Comparison of ENCODE assay signal across 1 cellular context in the genomic region with DNA sequence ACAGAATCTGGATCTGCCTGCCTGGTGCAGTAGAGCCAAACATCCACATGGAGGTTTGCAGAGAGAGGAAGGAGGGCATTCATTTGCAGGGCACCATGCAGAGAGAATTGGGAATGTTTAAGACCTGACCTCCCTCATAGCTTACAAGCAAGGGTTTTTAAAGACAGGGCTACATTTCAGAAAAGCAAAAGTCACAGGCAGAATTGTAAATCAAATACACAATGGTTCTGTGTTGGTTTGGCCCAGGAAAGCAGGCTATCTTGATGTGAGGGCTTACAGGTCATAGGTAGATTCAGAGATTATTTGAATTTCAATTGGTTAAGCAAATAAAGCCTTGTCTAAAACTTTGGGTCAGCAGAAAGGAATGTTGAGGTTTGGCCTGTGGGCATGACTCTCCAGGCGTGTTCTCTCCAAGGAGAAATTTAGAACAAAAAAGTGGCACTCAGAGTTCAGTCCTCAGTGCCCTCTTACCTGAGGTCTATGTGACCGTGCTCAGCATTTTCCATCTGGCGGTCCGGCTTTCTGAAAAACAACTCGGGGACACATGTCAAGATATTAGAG.
TF ChIP-seq lines count a peak whose summit lies in the region.

No MANE protein-coding gene starts in this region.

TF ChIP-seq in WTC11, 78 proteins besides CTCF, POLR2A, EP300 and RAD21 (continued from another document):
- TF ChIP-seq ARID4B (CRISPR knock-in tag; IDR thresholded peaks at IDR 0.05; ENCODE audit: borderline replicate concordance) (no peak), RELA (CRISPR knock-in tag; IDR thresholded peaks at IDR 0.05; ENCODE audit: borderline replicate concordance) (no peak), USF2 (CRISPR knock-in tag; IDR thresholded peaks at IDR 0.05) (no peak), PRRX2 (CRISPR knock-in tag; IDR thresholded peaks at IDR 0.05) (no peak), TCF7 (CRISPR knock-in tag; IDR thresholded peaks at IDR 0.05; ENCODE audit: low read depth) (no peak), EMX1 (CRISPR knock-in tag; IDR thresholded peaks at IDR 0.05) (no peak), ERG (CRISPR knock-in tag; IDR thresholded peaks at IDR 0.05) (no peak), IRF2 (CRISPR knock-in tag; IDR thresholded peaks at IDR 0.05; ENCODE audit: borderline replicate concordance, low read depth) (no peak), MYBL2 (CRISPR knock-in tag; IDR thresholded peaks at IDR 0.05) (no peak), AFF4 (CRISPR knock-in tag; IDR thresholded peaks at IDR 0.05; ENCODE audit: borderline replicate concordance) (no peak), SOX15 (CRISPR knock-in tag; IDR thresholded peaks at IDR 0.05) (no peak), ATF1 (CRISPR knock-in tag; IDR thresholded peaks at IDR 0.05) (no peak), NR2C2 (CRISPR knock-in tag; IDR thresholded peaks at IDR 0.05) (no peak)
- TF ChIP-seq, protein P1, sequence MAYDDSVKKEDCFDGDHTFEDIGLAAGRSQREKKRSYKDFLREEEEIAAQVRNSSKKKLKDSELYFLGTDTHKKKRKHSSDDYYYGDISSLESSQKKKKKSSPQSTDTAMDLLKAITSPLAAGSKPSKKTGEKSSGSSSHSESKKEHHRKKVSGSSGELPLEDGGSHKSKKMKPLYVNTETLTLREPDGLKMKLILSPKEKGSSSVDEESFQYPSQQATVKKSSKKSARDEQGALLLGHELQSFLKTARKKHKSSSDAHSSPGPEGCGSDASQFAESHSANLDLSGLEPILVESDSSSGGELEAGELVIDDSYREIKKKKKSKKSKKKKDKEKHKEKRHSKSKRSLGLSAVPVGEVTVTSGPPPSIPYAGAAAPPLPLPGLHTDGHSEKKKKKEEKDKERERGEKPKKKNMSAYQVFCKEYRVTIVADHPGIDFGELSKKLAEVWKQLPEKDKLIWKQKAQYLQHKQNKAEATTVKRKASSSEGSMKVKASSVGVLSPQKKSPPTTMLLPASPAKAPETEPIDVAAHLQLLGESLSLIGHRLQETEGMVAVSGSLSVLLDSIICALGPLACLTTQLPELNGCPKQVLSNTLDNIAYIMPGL (CRISPR knock-in tag; IDR thresholded peaks at IDR 0.05): no peak
TF ChIP-seq in WTC11: peak in this region for 0.
